Comparison of ENCODE assay signal across 21 cellular contexts in genomic region chr7:82327898-82328297, GRCh38.
A peak's percentile ranks its signal among the peaks of the same experiment; 100 is the strongest.
DNase-seq lines count a peak whose midpoint lies in the region; ATAC-seq, FAIRE-seq and TF ChIP-seq lines count a peak whose summit lies in the region.
"Had no signal": no experiment of that assay in that cellular context is flagged by ENCODE, and none has a peak within 500 bp of the region (broad histone marks: within the 10 kb centered on the region; RNA-seq: fewer than 3 reads in every experiment).

No MANE protein-coding gene starts in this region.

- H3K79me1 ChIP-seq in IMR-90 (ENCODE audit: low read depth in 1 of 2, low read length in 2 of 2) (peaks cover 4 to 20% of the 10 kb centered on the region in 2 experiments; a peak in 3 of 4 replicates), H1 (ENCODE audit: low read depth, low read length) (no peaks in the 10 kb centered on the region)

- no peak overlapping the region; the same call in 1 of the 2 replicates for H2BK120ac ChIP-seq in IMR-90 (ENCODE audit: low read depth, low read length)
- H2BK120ac ChIP-seq in H1 (replicated peaks; ENCODE audit: low read depth, low read length) = no peak overlapping the region

- no peaks in the 10 kb centered on the region for H3K9me3 ChIP-seq in IMR-90 (ENCODE audit: control insufficient read depth, insufficient read depth, low read length)
- H3K9me3 ChIP-seq in H1 (ENCODE audit: insufficient read depth in 2 of 2, low read depth in 1 of 2, low read length in 1 of 2) = no peaks in the 10 kb centered on the region
- no peaks in the 10 kb centered on the region for H3K9me3 ChIP-seq in BE2C
- H3K9me3 ChIP-seq: BLaER1 treated with 17β-estradiol and CSF1 and Interleukin-3, amounts not matched to agents 10 nM and 100 nM had no signal

- WGBS in IMR-90 (ENCODE audit: extremely low coverage in 2 of 2, insufficient read length in 1 of 2), 2 experiments = no CpG with 5 or more reads among the region's 3 CpGs
- 57% methylated on average over 3 of the region's 3 CpGs; no CpG with 5 or more reads in 1 of the 2 experiments for WGBS in H1 (ENCODE audit: extremely low coverage in 1 of 2, insufficient coverage in 1 of 2, insufficient read length in 1 of 2, insufficient replicate concordance in 2 of 2, low coverage in 1 of 2, low lambda C conversion rate in 2 of 2, missing lambda C conversion rate in 1 of 2), 2 experiments

- H2AK5ac ChIP-seq in IMR-90 (ENCODE audit: low read depth, low read length) = no peak overlapping the region
- H2AK5ac ChIP-seq in H1 (ENCODE audit: low read depth, low read length) = no peak overlapping the region

- CTCF ChIA-PET in IMR-90 (lab: Yijun Ruan, JAX) = interaction anchor here (1.5 kb wide), 1 partner anchor 30 kb away, joined by 3 read pairs; no protein-coding TSS in a partner anchor
- CTCF ChIA-PET in WTC11 (lab: Charles Lee) = no interaction called here
- CTCF ChIA-PET in H1 (lab: Charles Lee; ENCODE audit: partially characterized antibody) = interaction anchor here (0.6 kb wide), 1 partner anchor 14 kb away, joined by 3 read pairs; no protein-coding TSS in a partner anchor

- H3K4me3 ChIP-seq in IMR-90 (ENCODE audit: insufficient read depth, low read depth, low read length) (no peak overlapping the region), H1 (ENCODE audit: extremely low read depth in 1 of 4, insufficient read depth in 2 of 4, low read depth in 3 of 4, low read length in 4 of 4) (no peak overlapping the region), BE2C (ENCODE audit: low read depth, low read length) (no peak overlapping the region)
- H3K4me3 ChIP-seq: BLaER1 treated with 17β-estradiol and CSF1 and Interleukin-3, amounts not matched to agents 10 nM and 100 nM; GM23248 had no signal

- POLR2A ChIA-PET in IMR-90 (lab: Charles Lee; ENCODE audit: unreplicated experiment) = interaction anchor here (0.7 kb wide), 1 partner anchor 181 kb away, joined by 4 read pairs; no protein-coding TSS in a partner anchor
- POLR2A ChIA-PET in WTC11 (lab: Charles Lee) = no interaction called here
- POLR2A ChIA-PET in H1 (lab: Charles Lee; ENCODE audit: partially characterized antibody) = no interaction called here

- H3K9me3 Mint-ChIP-seq in WTC11 = no peaks in the 10 kb centered on the region
- H3K9me3 Mint-ChIP-seq: CD14-positive monocyte had no signal

- H3K56ac ChIP-seq in IMR-90 (ENCODE audit: extremely low read depth, insufficient read depth, low read length) (no peak overlapping the region), H1 (replicated peaks; ENCODE audit: insufficient read length, low read depth, low read length) (no peak overlapping the region)

- in situ Hi-C loops in IMR-90 (cut with MboI; ENCODE audit: low sequenced_read_pairs) = no loop called here

- H2AFZ ChIP-seq in IMR-90 (replicated peaks; ENCODE audit: low read length, poor library complexity) = no peak overlapping the region
- no peak overlapping the region for H2AFZ ChIP-seq in H1 (ENCODE audit: low read length)
- H2AFZ ChIP-seq: GM23248 had no signal

- H3K23me2 ChIP-seq in H1 (ENCODE audit: low read depth, low read length) = no peaks in the 10 kb centered on the region

- H2BK5ac ChIP-seq in IMR-90 (ENCODE audit: low read depth, low read length, poor library complexity, severe bottlenecking) = no peak overlapping the region
- no peak overlapping the region for H2BK5ac ChIP-seq in H1 (ENCODE audit: low read depth, low read length)

- no peak overlapping the region for H3K4ac ChIP-seq in IMR-90 (ENCODE audit: low read depth, low read length)
- H3K4ac ChIP-seq in H1 (replicated peaks; ENCODE audit: insufficient read length, low read depth, low read length) = no peak overlapping the region

- TF ChIP-seq RAD21 in IMR-90 (IDR thresholded peaks at IDR 0.05; ENCODE audit: low read length) = no peak
- TF ChIP-seq RAD21 in H1 (IDR thresholded peaks at IDR 0.05 in 1 of 2, conservative IDR thresholded peaks at IDR 0.05 in 1 of 2; ENCODE audit: low read depth in 2 of 2, low read length in 2 of 2) = no peak

- H2BK20ac ChIP-seq in IMR-90 (ENCODE audit: low read depth, low read length) (no peak overlapping the region), H1 (ENCODE audit: low read length) (no peak overlapping the region)

- H3K36me3 ChIP-seq in IMR-90 (ENCODE audit: control insufficient read depth, insufficient read depth, low read length) (no peaks in the 10 kb centered on the region), H1 (ENCODE audit: control insufficient read depth in 2 of 4, insufficient read depth in 4 of 4, low read length in 3 of 4) (no peaks in the 10 kb centered on the region), BE2C (no peaks in the 10 kb centered on the region; the same call in 1 of the 2 replicates)
- H3K36me3 ChIP-seq: BLaER1 treated with 17β-estradiol and CSF1 and Interleukin-3, amounts not matched to agents 10 nM and 100 nM had no signal

- no peak overlapping the region for H3K23ac ChIP-seq in IMR-90 (ENCODE audit: low read depth, low read length)
- no peak overlapping the region for H3K23ac ChIP-seq in H1 (ENCODE audit: insufficient read length)

- H3K4me2 ChIP-seq in IMR-90 (ENCODE audit: low read depth, low read length) = no peak overlapping the region
- no peak overlapping the region for H3K4me2 ChIP-seq in H1 (ENCODE audit: insufficient read depth in 1 of 2, low read depth in 2 of 2, low read length in 2 of 2)
- H3K4me2 ChIP-seq: BLaER1 treated with 17β-estradiol and CSF1 and Interleukin-3, amounts not matched to agents 10 nM and 100 nM had no signal

- H4K91ac ChIP-seq in IMR-90 (ENCODE audit: insufficient read depth, low read depth, low read length) (no peak overlapping the region), H1 (replicated peaks; ENCODE audit: insufficient read length, low read length) (no peak overlapping the region)

- no peak overlapping the region for H4K5ac ChIP-seq in IMR-90 (ENCODE audit: low read depth, low read length)
- no peak overlapping the region for H4K5ac ChIP-seq in H1 (ENCODE audit: insufficient read length, low read depth, low read length)

- H3K27me3 ChIP-seq in IMR-90 (ENCODE audit: control insufficient read depth, insufficient read depth, low read length) (no peaks in the 10 kb centered on the region), H1 (replicated peaks in 1 of 4; ENCODE audit: control insufficient read depth in 3 of 4, extremely low read depth in 1 of 4, insufficient read depth in 3 of 4, low read length in 3 of 4) (no peaks in the 10 kb centered on the region), BE2C (no peaks in the 10 kb centered on the region)
- H3K27me3 ChIP-seq: BLaER1 treated with 17β-estradiol and CSF1 and Interleukin-3, amounts not matched to agents 10 nM and 100 nM had no signal

- intact Hi-C loops in IMR-90 (cut with micrococcal nuclease) = no loop called here

- FAIRE-seq in D721Med (lab: Jason Lieb, UNC) (peak; percentile 70), H1 (lab: Jason Lieb, UNC) (no peak)
- FAIRE-seq: A204.1, GM12892 had no signal

- no peak overlapping the region for H3K4me3 Mint-ChIP-seq in WTC11
- H3K4me3 Mint-ChIP-seq: B cell; CD14-positive monocyte; CD4-positive, alpha-beta T cell; CD8-positive, alpha-beta memory T cell had no signal

- TF ChIP-seq POLR2A in IMR-90 (IDR thresholded peaks at IDR 0.05; ENCODE audit: low read depth, low read length) = no peak
- TF ChIP-seq POLR2A in H1 (IDR thresholded peaks at IDR 0.05; ENCODE audit: control extremely low read depth in 1 of 2, low read depth in 2 of 2, low read length in 2 of 2) = no peak

- H3K9ac ChIP-seq in IMR-90 (ENCODE audit: low read depth, low read length) (no peak overlapping the region), H1 (replicated peaks in 1 of 4; ENCODE audit: extremely low read depth in 1 of 4, low read depth in 3 of 4, low read length in 3 of 4) (no peak overlapping the region)
- H3K9ac ChIP-seq: BLaER1 treated with 17β-estradiol and CSF1 and Interleukin-3, amounts not matched to agents 10 nM and 100 nM; GM23248 had no signal

- no TSS peak for BruUV-seq in IMR-90 (replicated peaks; lab: Mats Ljungman, UMichigan)

- dilution Hi-C loops in IMR-90 (cut with HindIII; ENCODE audit: low sequenced_read_pairs, unreplicated experiment) = no loop called here

- ATAC-seq in IMR-90 (ENCODE audit: low read depth) = no peak
- ATAC-seq in WTC11 = no peak
- no peak for ATAC-seq in GM21717 (IDR thresholded peaks at IDR 0.05; ENCODE audit: unreplicated experiment)

- peak overlapping the region; percentile 7 for H3K27ac Mint-ChIP-seq in WTC11
- H3K27ac Mint-ChIP-seq: B cell; CD14-positive monocyte; CD4-positive, alpha-beta T cell; CD8-positive, alpha-beta memory T cell had no signal

- H3K27ac ChIP-seq in IMR-90 (ENCODE audit: insufficient read depth, low read length) = no peak overlapping the region
- H3K27ac ChIP-seq in H1 (ENCODE audit: low read depth, low read length) = 0 out of 2 replicates have a peak overlapping the region, but pooled peaks have one; percentile 10
- H3K27ac ChIP-seq: 22Rv1; BLaER1 treated with 17β-estradiol and CSF1 and Interleukin-3, amounts not matched to agents 10 nM and 100 nM; GM23248 had no signal

- no peak overlapping the region for H4K8ac ChIP-seq in IMR-90 (ENCODE audit: low read depth in 2 of 2, low read length in 2 of 2)
- no peak overlapping the region for H4K8ac ChIP-seq in H1 (ENCODE audit: extremely low read depth, insufficient read depth, low read length)

- peaks cover 30% of the 10 kb centered on the region for H3K4me1 Mint-ChIP-seq in WTC11
- H3K4me1 Mint-ChIP-seq: B cell; CD14-positive monocyte; CD8-positive, alpha-beta memory T cell had no signal

- no peaks in the 10 kb centered on the region for H3K36me3 Mint-ChIP-seq in WTC11
- H3K36me3 Mint-ChIP-seq: CD14-positive monocyte; CD8-positive, alpha-beta memory T cell had no signal

- no peak overlapping the region for H3K18ac ChIP-seq in IMR-90 (ENCODE audit: low read depth, low read length)
- no peak overlapping the region for H3K18ac ChIP-seq in H1 (ENCODE audit: extremely low read depth, low read length)

- peak overlapping the region; percentile 31; the same call in 1 of the 2 replicates for H3K14ac ChIP-seq in IMR-90 (replicated peaks; ENCODE audit: low read depth, low read length)
- no peak overlapping the region for H3K14ac ChIP-seq in H1 (ENCODE audit: insufficient read length)

- TF ChIP-seq CTCF in D721Med (IDR thresholded peaks at IDR 0.05; ENCODE audit: insufficient read depth, missing control alignments) = no peak
- TF ChIP-seq CTCF in IMR-90 (conservative IDR thresholded peaks at IDR 0.05; ENCODE audit: low read depth, low read length) = no peak
- no peak for TF ChIP-seq CTCF in WTC11 (IDR thresholded peaks at IDR 0.05)
- TF ChIP-seq CTCF in H1 (IDR thresholded peaks at IDR 0.05; ENCODE audit: control extremely low read depth in 1 of 3, insufficient read depth in 1 of 3, low read depth in 1 of 3, low read length in 3 of 3) = no peak
- no peak for TF ChIP-seq CTCF in BE2C (IDR thresholded peaks at IDR 0.05; ENCODE audit: low read depth, low read length)

- H3K9me1 ChIP-seq in IMR-90 (ENCODE audit: insufficient read depth, low read length) = peaks cover 10% of the 10 kb centered on the region

- H2BK15ac ChIP-seq in IMR-90 (ENCODE audit: low read depth, low read length) (no peak overlapping the region), H1 (ENCODE audit: low read length) (no peak overlapping the region)

- H3K4me1 ChIP-seq in IMR-90 (ENCODE audit: control insufficient read depth, insufficient read depth, low read length) = peaks cover 7% of the 10 kb centered on the region
- H3K4me1 ChIP-seq in H1 (replicated peaks in 1 of 4; ENCODE audit: control insufficient read depth in 3 of 4, insufficient read depth in 4 of 4, low read length in 3 of 4) = peaks cover 0 to 4% (median under 1%) of the 10 kb centered on the region in 4 experiments; a peak in 2 of 7 replicates
- peaks cover 11% of the 10 kb centered on the region for H3K4me1 ChIP-seq in BE2C
- H3K4me1 ChIP-seq: BLaER1 treated with 17β-estradiol and CSF1 and Interleukin-3, amounts not matched to agents 10 nM and 100 nM had no signal

- no peaks in the 10 kb centered on the region for H3K79me2 ChIP-seq in H1 (ENCODE audit: control insufficient read depth in 1 of 2, insufficient read depth in 2 of 2, low read length in 2 of 2)

- no peak overlapping the region for H2BK12ac ChIP-seq in H1 (ENCODE audit: low read depth, low read length)

- no peaks in the 10 kb centered on the region for H3K27me3 Mint-ChIP-seq in WTC11 (ENCODE audit: low read depth)
- H3K27me3 Mint-ChIP-seq: B cell; CD4-positive, alpha-beta T cell; CD8-positive, alpha-beta memory T cell had no signal

- H4K20me1 ChIP-seq in IMR-90 (ENCODE audit: insufficient read depth, low read length) = no peaks in the 10 kb centered on the region
- H4K20me1 ChIP-seq in H1 (replicated peaks in 1 of 2; ENCODE audit: control insufficient read depth in 1 of 2, insufficient read depth in 2 of 2, low read length in 2 of 2) = no peaks in the 10 kb centered on the region
- H4K20me1 ChIP-seq: BLaER1 treated with 17β-estradiol and CSF1 and Interleukin-3, amounts not matched to agents 10 nM and 100 nM had no signal

- no peak for TF ChIP-seq EP300 in H1 (IDR thresholded peaks at IDR 0.05; ENCODE audit: borderline replicate concordance in 1 of 2, low read depth in 2 of 2, low read length in 2 of 2)

- no peak overlapping the region for H2AK9ac ChIP-seq in IMR-90 (replicated peaks; ENCODE audit: low read depth, low read length, poor library complexity)

- no peak for DNase-seq in D721Med (ENCODE audit: insufficient read length, low spot score)
- no peak for DNase-seq in IMR-90
- DNase-seq in WTC11 (ENCODE audit: low spot score) = no peak
- no peak for DNase-seq in H1 (ENCODE audit: low read depth in 1 of 2, low spot score in 2 of 2)
- DNase-seq in mucosa of gallbladder (ENCODE audit: low spot score) = no peak
- DNase-seq in activated CD8-positive, alpha-beta memory T cell treated with anti-CD3 and anti-CD28 coated beads, Interleukin-2, amount 50 U/mL, for 4 hours = no peak
- DNase-seq in BE2C = no peak
- DNase-seq: CD4-positive, alpha-beta T cell; CD8-positive, alpha-beta memory T cell; DMS53; DMS79 treated with DMSO at 0.1 percent for 48 hours; GF-D8; GM23248; HCEC 1CT had no signal
